ENCODE assay signal across 18 cellular contexts in genomic region chr5:9644630-9645029, GRCh38. TPM values are rescaled to one million over a fixed set of nuclear protein-coding genes. Genes with fewer than 3 reads are reported as not detected.
A peak's percentile ranks its signal among the peaks of the same experiment; 100 is the strongest.
DNase-seq lines count a peak whose midpoint lies in the region; ATAC-seq and TF ChIP-seq lines count a peak whose summit lies in the region.
"Had no signal": no experiment of that assay in that cellular context is flagged by ENCODE, and none has a peak within 500 bp of the region (broad histone marks: within the 10 kb centered on the region; RNA-seq: fewer than 3 reads in every experiment).

No MANE protein-coding gene starts in this region.

- no peak overlapping the region for H3K27ac ChIP-seq in upper lobe of right lung
- H3K27ac ChIP-seq: HL-60, KMS-11 had no signal

- H3K36me3 ChIP-seq in upper lobe of right lung: no peaks in the 10 kb centered on the region
- H3K36me3 ChIP-seq: BE2C had no signal

- H3K4me3 ChIP-seq in upper lobe of right lung: no peak overlapping the region

- DNase-seq in AG20443 (ENCODE audit: low spot score) (peak; percentile 48), HT1080 (ENCODE audit: low read depth) (peak; percentile 51), RPMI7951 (ENCODE audit: low read depth) (peak; percentile 31), fibroblast of peridontal ligament (ENCODE audit: extremely low read depth) (peak; percentile 35), T-helper 9 cell (no peak), LoVo (ENCODE audit: low spot score) (no peak), upper lobe of right lung (no peak)
- DNase-seq: BE2C, DMS53, GDM1, NCI-H1417, NCI-H2029 treated with DMSO at 0.1 percent for 48 hours, SK-N-SH had no signal

- no peaks in the 10 kb centered on the region for H3K27me3 ChIP-seq in upper lobe of right lung
- H3K27me3 ChIP-seq: BE2C had no signal

- H3K4me1 ChIP-seq in upper lobe of right lung: no peaks in the 10 kb centered on the region
- H3K4me1 ChIP-seq: BE2C had no signal

- H3K9me3 ChIP-seq in upper lobe of right lung: no peaks in the 10 kb centered on the region
- H3K9me3 ChIP-seq: BE2C, SK-N-SH had no signal

- intact Hi-C loops in upper lobe of right lung (cut with DNase I): no loop called here

- TF ChIP-seq CTCF in upper lobe of right lung (IDR thresholded peaks at IDR 0.05): no peak

- ATAC-seq in HG02884 (IDR thresholded peaks at IDR 0.05; ENCODE audit: unreplicated experiment) (no peak), upper lobe of right lung (no peak)

RNA-seq across cellular contexts. Expression of gene TAS2R1, which starts 14.5 kb away (rescaled TPM):
- total RNA-seq in HT1080 (2014; rRNA removed; shearing (Covaris generic)): not detected in 2 replicates
- polyA plus RNA-seq in HT1080 (2015; cell fraction: cytosol; rRNA removed): not detected in 2 replicates
- not detected in 2 replicates for polyA plus RNA-seq in HT1080 (2015; cell fraction: nucleus; rRNA removed)
- not detected in 2 replicates for total RNA-seq in RPMI7951 (2014; rRNA removed; shearing (Covaris generic))
- not detected for total RNA-seq in upper lobe of right lung
- total RNA-seq: A673, OCI-LY7 had no signal
- polyA plus RNA-seq: SK-N-SH had no signal

Comparison
In these comparisons a context has a peak if more than half of its experiments do, and no peak if none do; other contexts are left out.
1. DNase-seq: peak in AG20443 (single experiment), HT1080 (single experiment), RPMI7951 (single experiment) and fibroblast of peridontal ligament (single experiment); none in T-helper 9 cell (single experiment), LoVo (single experiment) and upper lobe of right lung (single experiment).